16 cellular contexts compared by ENCODE assay signal in genomic region chr7:504221-505081, GRCh38. TPM values are rescaled to one million over a fixed set of nuclear protein-coding genes. Genes with fewer than 3 reads are reported as not detected.
DNase-seq lines count a peak whose midpoint lies in the region; ATAC-seq, FAIRE-seq and TF ChIP-seq lines count a peak whose summit lies in the region.
"Had no signal": no experiment of that assay in that cellular context is flagged by ENCODE, and none has a peak within 500 bp of the region (broad histone marks: within the 10 kb centered on the region; RNA-seq: fewer than 3 reads in every experiment).

No MANE protein-coding gene starts in this region.

- DNase-seq in activated naive CD8-positive, alpha-beta T cell treated with anti-CD3 and anti-CD28 coated beads, Interleukin-2, amount 10 ng/mL, durations not matched to agents 7 days and 5 days, result peak; percentile 22
- DNase-seq in activated naive CD8-positive, alpha-beta T cell treated with anti-CD3 and anti-CD28 coated beads, Interleukin-2, amount 50 U/mL, for 24 hours, result no peak
- DNase-seq in right atrium auricular region (ENCODE audit: low spot score) (no peak), pancreas (peak; percentile 59 to 83 (median 77)), aorta (peak; percentile 50 to 70), dedifferentiated amniotic fluid mesenchymal stem cell (ENCODE audit: extremely low spot score) (no peak), SKM-1 (lab: John Stamatoyannopoulos, UW; ENCODE audit: unreplicated experiment) (no peak)
- DNase-seq in activated CD4-positive, alpha-beta memory T cell treated with anti-CD3 and anti-CD28 coated beads, Interleukin-2, amount 10 ng/mL, durations not matched to agents 7 days and 5 days, result no peak
- DNase-seq: amniotic stem cell; effector memory CD4-positive, alpha-beta T cell; NCI-H1694; NCI-H748 treated with DMSO at 0.1 percent for 48 hours; SIG-M5 had no signal

- peak overlapping the region; percentile 4 to 63 for H3K27ac ChIP-seq in right atrium auricular region
- H3K27ac ChIP-seq in pancreas, result peak overlapping the region; percentile 92 to 95 (median 93)
- H3K27ac ChIP-seq in aorta (ENCODE audit: low read depth in 1 of 2, low read length in 2 of 2), result peak overlapping the region; percentile 6 to 58
- H3K27ac ChIP-seq: KMS-11 had no signal

- no peaks in the 10 kb centered on the region for H3K9me3 Mint-ChIP-seq in activated naive CD8-positive, alpha-beta T cell treated with anti-CD3 and anti-CD28 coated beads, Interleukin-2, amount 10 ng/mL, durations not matched to agents 7 days and 5 days
- no peaks in the 10 kb centered on the region for H3K9me3 Mint-ChIP-seq in activated naive CD8-positive, alpha-beta T cell treated with anti-CD3 and anti-CD28 coated beads, Interleukin-2, amount 50 U/mL, for 24 hours
- H3K9me3 Mint-ChIP-seq in activated CD4-positive, alpha-beta memory T cell treated with anti-CD3 and anti-CD28 coated beads, Interleukin-2, amount 10 ng/mL, durations not matched to agents 7 days and 5 days, result no peaks in the 10 kb centered on the region
- H3K9me3 Mint-ChIP-seq: memory B cell had no signal

- H3K4me1 Mint-ChIP-seq in activated naive CD8-positive, alpha-beta T cell treated with anti-CD3 and anti-CD28 coated beads, Interleukin-2, amount 10 ng/mL, durations not matched to agents 7 days and 5 days, result no peaks in the 10 kb centered on the region
- no peaks in the 10 kb centered on the region for H3K4me1 Mint-ChIP-seq in activated naive CD8-positive, alpha-beta T cell treated with anti-CD3 and anti-CD28 coated beads, Interleukin-2, amount 50 U/mL, for 24 hours
- H3K4me1 Mint-ChIP-seq in activated CD4-positive, alpha-beta memory T cell treated with anti-CD3 and anti-CD28 coated beads, Interleukin-2, amount 10 ng/mL, durations not matched to agents 7 days and 5 days, result no peaks in the 10 kb centered on the region
- H3K4me1 Mint-ChIP-seq: memory B cell had no signal

- H3K9me3 ChIP-seq in right atrium auricular region (no peaks in the 10 kb centered on the region), pancreas (no peaks in the 10 kb centered on the region), aorta (ENCODE audit: control insufficient read depth, low read length) (no peaks in the 10 kb centered on the region)

- FAIRE-seq in pancreas (lab: Jason Lieb, UNC), result no peak
- FAIRE-seq: A204.1 had no signal

- H3K4me1 ChIP-seq in right atrium auricular region (peaks cover 0 to 27% of the 10 kb centered on the region in 2 donors), pancreas (peaks cover 28 to 49% (median 34%) of the 10 kb centered on the region in 3 donors), aorta (ENCODE audit: control insufficient read depth in 1 of 2, insufficient read depth in 2 of 2, low read length in 2 of 2) (no peaks in the 10 kb centered on the region)

- H3K27me3 ChIP-seq in right atrium auricular region, result no peaks in the 10 kb centered on the region
- H3K27me3 ChIP-seq in pancreas, result no peaks in the 10 kb centered on the region
- H3K27me3 ChIP-seq in aorta (ENCODE audit: control insufficient read depth in 1 of 2, insufficient read depth in 2 of 2, low read length in 1 of 2), result no peaks in the 10 kb centered on the region

- H3K4me3 Mint-ChIP-seq in activated naive CD8-positive, alpha-beta T cell treated with anti-CD3 and anti-CD28 coated beads, Interleukin-2, amount 10 ng/mL, durations not matched to agents 7 days and 5 days, result no peak overlapping the region
- H3K4me3 Mint-ChIP-seq in activated naive CD8-positive, alpha-beta T cell treated with anti-CD3 and anti-CD28 coated beads, Interleukin-2, amount 50 U/mL, for 24 hours, result no peak overlapping the region
- H3K4me3 Mint-ChIP-seq in activated CD4-positive, alpha-beta memory T cell treated with anti-CD3 and anti-CD28 coated beads, Interleukin-2, amount 10 ng/mL, durations not matched to agents 7 days and 5 days, result no peak overlapping the region
- H3K4me3 Mint-ChIP-seq: memory B cell had no signal

- CTCF ChIA-PET in activated CD4-positive, alpha-beta memory T cell treated with anti-CD3 and anti-CD28 coated beads, Interleukin-2, amount 10 ng/mL, durations not matched to agents 7 days and 5 days (lab: Charles Lee), result no interaction called here

- TF ChIP-seq CTCF in right atrium auricular region (IDR thresholded peaks at IDR 0.05) (no peak), pancreas (IDR thresholded peaks at IDR 0.05) (no peak)

- H3K27ac Mint-ChIP-seq in activated naive CD8-positive, alpha-beta T cell treated with anti-CD3 and anti-CD28 coated beads, Interleukin-2, amount 10 ng/mL, durations not matched to agents 7 days and 5 days, result no peak overlapping the region
- H3K27ac Mint-ChIP-seq in activated naive CD8-positive, alpha-beta T cell treated with anti-CD3 and anti-CD28 coated beads, Interleukin-2, amount 50 U/mL, for 24 hours, result no peak overlapping the region
- H3K27ac Mint-ChIP-seq in activated CD4-positive, alpha-beta memory T cell treated with anti-CD3 and anti-CD28 coated beads, Interleukin-2, amount 10 ng/mL, durations not matched to agents 7 days and 5 days, result no peak overlapping the region
- H3K27ac Mint-ChIP-seq: memory B cell had no signal

- WGBS in pancreas, 2 donors, result 28% methylated on average over 33 to 34 of the region's 34 CpGs
- 28 to 32% methylated on average over 33 to 34 of the region's 34 CpGs for WGBS in aorta, 2 donors

- no peak for ATAC-seq in activated naive CD8-positive, alpha-beta T cell treated with anti-CD3 and anti-CD28 coated beads, Interleukin-2, amount 10 ng/mL, durations not matched to agents 7 days and 5 days (ENCODE audit: low read depth)
- ATAC-seq in activated naive CD8-positive, alpha-beta T cell treated with anti-CD3 and anti-CD28 coated beads, Interleukin-2, amount 50 U/mL, for 24 hours, result no peak
- ATAC-seq in pancreas (peak; percentile 47 to 66 (median 61)), aorta (ENCODE audit: low FRiP score) (no peak)

- H3K4me3 ChIP-seq in right atrium auricular region (no peak overlapping the region), pancreas (peak overlapping the region in 1 of 4 donors; percentile 14), aorta (ENCODE audit: low read length in 2 of 2) (no peak overlapping the region)

- H3K36me3 Mint-ChIP-seq in activated naive CD8-positive, alpha-beta T cell treated with anti-CD3 and anti-CD28 coated beads, Interleukin-2, amount 10 ng/mL, durations not matched to agents 7 days and 5 days, result no peaks in the 10 kb centered on the region
- H3K36me3 Mint-ChIP-seq in activated naive CD8-positive, alpha-beta T cell treated with anti-CD3 and anti-CD28 coated beads, Interleukin-2, amount 50 U/mL, for 24 hours (ENCODE audit: low read depth), result peaks cover 14% of the 10 kb centered on the region
- H3K36me3 Mint-ChIP-seq in activated CD4-positive, alpha-beta memory T cell treated with anti-CD3 and anti-CD28 coated beads, Interleukin-2, amount 10 ng/mL, durations not matched to agents 7 days and 5 days (ENCODE audit: low read depth), result no peaks in the 10 kb centered on the region

- H3K36me3 ChIP-seq in right atrium auricular region, result peaks cover 65% of the 10 kb centered on the region
- peaks cover 0 to 35% (median 22%) of the 10 kb centered on the region in 3 donors for H3K36me3 ChIP-seq in pancreas
- peaks cover 0 to 10% of the 10 kb centered on the region in 2 donors for H3K36me3 ChIP-seq in aorta (ENCODE audit: control insufficient read depth in 1 of 2, insufficient read depth in 2 of 2, low read length in 1 of 2)

- POLR2A ChIA-PET in activated naive CD8-positive, alpha-beta T cell treated with anti-CD3 and anti-CD28 coated beads, Interleukin-2, amount 10 ng/mL, durations not matched to agents 7 days and 5 days (lab: Charles Lee), result no interaction called here
- POLR2A ChIA-PET in activated CD4-positive, alpha-beta memory T cell treated with anti-CD3 and anti-CD28 coated beads, Interleukin-2, amount 10 ng/mL, durations not matched to agents 7 days and 5 days (lab: Charles Lee), result no interaction called here

- no peaks in the 10 kb centered on the region for H3K27me3 Mint-ChIP-seq in activated naive CD8-positive, alpha-beta T cell treated with anti-CD3 and anti-CD28 coated beads, Interleukin-2, amount 10 ng/mL, durations not matched to agents 7 days and 5 days
- no peaks in the 10 kb centered on the region for H3K27me3 Mint-ChIP-seq in activated naive CD8-positive, alpha-beta T cell treated with anti-CD3 and anti-CD28 coated beads, Interleukin-2, amount 50 U/mL, for 24 hours
- H3K27me3 Mint-ChIP-seq in activated CD4-positive, alpha-beta memory T cell treated with anti-CD3 and anti-CD28 coated beads, Interleukin-2, amount 10 ng/mL, durations not matched to agents 7 days and 5 days, result no peaks in the 10 kb centered on the region
- H3K27me3 Mint-ChIP-seq: memory B cell had no signal

- intact Hi-C loops in pancreas (cut with DNase I), result loop anchor here in 2 of 3 donors (5.0 to 10.0 kb wide), 2 partner anchors 140 to 162 kb away; no protein-coding TSS in a partner anchor
- intact Hi-C loops in aorta (cut with DNase I), result loop anchor here in 1 of 2 donors (5.0 kb wide), 1 partner anchor 268 kb away; no protein-coding TSS in a partner anchor

RNA-seq across cellular contexts. Expression of gene PDGFA, which starts 15.2 kb away (rescaled TPM):
- total RNA-seq in activated naive CD8-positive, alpha-beta T cell treated with anti-CD3 and anti-CD28 coated beads, Interleukin-2, amount 10 ng/mL, durations not matched to agents 7 days and 5 days, result under 1 TPM; 0.23 to 0.53 TPM
- 10 to 100 TPM; 31.8 to 34.2 TPM for total RNA-seq in right atrium auricular region
- 100 to 1,000 TPM in 1 of 6 donors, 10 to 100 TPM in 5; 54.1 to 175 (median 81.5) TPM for total RNA-seq in pancreas
- polyA plus RNA-seq in pancreas, result 10 to 100 TPM; 53.3 to 60.4 TPM
- 100 to 1,000 TPM; 114 to 174 TPM for total RNA-seq in aorta
- 10 to 100 TPM; 28.9 to 61.1 TPM for polyA plus RNA-seq in aorta
- total RNA-seq in activated CD4-positive, alpha-beta memory T cell treated with anti-CD3 and anti-CD28 coated beads, Interleukin-2, amount 10 ng/mL, durations not matched to agents 7 days and 5 days, result under 1 TPM; 0.70 to 0.73 TPM

Comparison
In these comparisons a context has a peak if more than half of its experiments do, and no peak if none do; other contexts are left out.
1. DNase-seq: peak in activated naive CD8-positive, alpha-beta T cell treated with anti-CD3 and anti-CD28 coated beads, Interleukin-2, amount 10 ng/mL, durations not matched to agents 7 days and 5 days (single experiment), pancreas (6 of 6) and aorta (2 of 2); none in activated naive CD8-positive, alpha-beta T cell treated with anti-CD3 and anti-CD28 coated beads, Interleukin-2, amount 50 U/mL, for 24 hours (single experiment), right atrium auricular region (single experiment), dedifferentiated amniotic fluid mesenchymal stem cell (single experiment), SKM-1 (single experiment) and activated CD4-positive, alpha-beta memory T cell treated with anti-CD3 and anti-CD28 coated beads, Interleukin-2, amount 10 ng/mL, durations not matched to agents 7 days and 5 days (single experiment).
2. ATAC-seq: peak in pancreas (4 of 4); none in activated naive CD8-positive, alpha-beta T cell treated with anti-CD3 and anti-CD28 coated beads, Interleukin-2, amount 10 ng/mL, durations not matched to agents 7 days and 5 days (single experiment), activated naive CD8-positive, alpha-beta T cell treated with anti-CD3 and anti-CD28 coated beads, Interleukin-2, amount 50 U/mL, for 24 hours (single experiment) and aorta (single experiment).
3. H3K27ac ChIP-seq: peak in every context shown above with its lines; median percentile 93 in pancreas; 34 in right atrium auricular region; 32 in aorta.
4. RNA of gene PDGFA, which starts 15.2 kb away (total RNA-seq): 114 to 174 TPM in aorta, 54.1 to 175 TPM in pancreas and 31.8 to 34.2 TPM in right atrium auricular region; 0.70 to 0.73 TPM in activated CD4-positive, alpha-beta memory T cell treated with anti-CD3 and anti-CD28 coated beads, Interleukin-2, amount 10 ng/mL, durations not matched to agents 7 days and 5 days and 0.23 to 0.53 TPM in activated naive CD8-positive, alpha-beta T cell treated with anti-CD3 and anti-CD28 coated beads, Interleukin-2, amount 10 ng/mL, durations not matched to agents 7 days and 5 days; every median in the first group is over 10 times any median in the second.